Comparison of ENCODE assay signal across 8 cellular contexts in genomic region chr2:217166241-217166640, GRCh38.
A peak's percentile ranks its signal among the peaks of the same experiment; 100 is the strongest.
DNase-seq lines count a peak whose midpoint lies in the region; ATAC-seq and TF ChIP-seq lines count a peak whose summit lies in the region.

No MANE protein-coding gene starts in this region.

- H3K4me3 Mint-ChIP-seq in progenitor cell of endocrine pancreas (ENCODE audit: low read depth) = no peak overlapping the region
- H3K4me3 Mint-ChIP-seq in effector memory CD8-positive, alpha-beta T cell = no peak overlapping the region

- peaks cover 11% of the 10 kb centered on the region for H3K4me1 Mint-ChIP-seq in progenitor cell of endocrine pancreas (ENCODE audit: low read depth)
- H3K4me1 Mint-ChIP-seq in effector memory CD8-positive, alpha-beta T cell (ENCODE audit: low read depth in 2 of 2) = peaks cover 0 to 2% of the 10 kb centered on the region in 2 donors

- H3K36me3 ChIP-seq in PC-3 (ENCODE audit: low read depth, low read length) = no peaks in the 10 kb centered on the region

- H3K27me3 Mint-ChIP-seq in progenitor cell of endocrine pancreas = no peaks in the 10 kb centered on the region
- H3K27me3 Mint-ChIP-seq in effector memory CD8-positive, alpha-beta T cell = peaks cover 0 to 8% of the 10 kb centered on the region in 2 donors

- DNase-seq in Caki2 (ENCODE audit: low read depth) = peak; percentile 12
- DNase-seq in HT-29 (ENCODE audit: low spot score) = peak; percentile 61
- DNase-seq in PC-3 = peak; percentile 65
- DNase-seq in fibroblast of mammary gland (ENCODE audit: low read depth) = peak; percentile 66
- no peak for DNase-seq in progenitor cell of endocrine pancreas (ENCODE audit: low spot score, unreplicated experiment)
- no peak for DNase-seq in stimulated activated CD4-positive, alpha-beta T cell treated with anti-CD3 and anti-CD28 coated beads, Interleukin-12 subunit alpha, Interleukin-12 subunit beta, amount 100 ng/mL, for 4 hours
- DNase-seq in effector memory CD8-positive, alpha-beta T cell = no peak

- H3F3A ChIP-seq in PC-3 (ENCODE audit: low read length, unreplicated experiment) = no peaks in the 10 kb centered on the region

- in situ Hi-C loops in Caki2 (cut with HindIII; ENCODE audit: low pct_unique_long_range_greater_than_20kb, low sequenced_read_pairs) = no loop called here

- no peak overlapping the region for H3K27ac ChIP-seq in PC-3 (ENCODE audit: low read length)

- H3K79me2 ChIP-seq in PC-3 (ENCODE audit: low read length) = no peaks in the 10 kb centered on the region

- POLR2A ChIA-PET in PC-3 (lab: Charles Lee; ENCODE audit: unreplicated experiment) = interaction anchor here (0.6 kb wide), 1 partner anchor 101 kb away, joined by 7 read pairs; no protein-coding TSS in a partner anchor

- no peaks in the 10 kb centered on the region for H3K9me2 ChIP-seq in PC-3 (replicated peaks; ENCODE audit: low read length)

- no peaks in the 10 kb centered on the region for H4K20me1 ChIP-seq in PC-3 (ENCODE audit: low read length)

- CTCF ChIA-PET in PC-3 (lab: Charles Lee) = interaction anchor here (0.5 to 1.0 kb wide), 3 partner anchors 100 to 345 kb away, joined by 3 to 6 read pairs (median 3); no protein-coding TSS in a partner anchor

- H3K36me3 Mint-ChIP-seq in progenitor cell of endocrine pancreas (ENCODE audit: insufficient read depth) = peaks cover 2% of the 10 kb centered on the region
- H3K36me3 Mint-ChIP-seq in effector memory CD8-positive, alpha-beta T cell (ENCODE audit: insufficient read depth) = no peaks in the 10 kb centered on the region

- no peak overlapping the region for H3K4me3 ChIP-seq in PC-3 (ENCODE audit: low read length)
- no peak overlapping the region for H3K4me3 ChIP-seq in fibroblast of mammary gland (ENCODE audit: control insufficient read depth, low read depth, low read length)

- peaks cover 15% of the 10 kb centered on the region for H3K9me3 Mint-ChIP-seq in progenitor cell of endocrine pancreas (ENCODE audit: low read depth)
- H3K9me3 Mint-ChIP-seq in effector memory CD8-positive, alpha-beta T cell = peaks cover 0 to 7% of the 10 kb centered on the region in 2 donors

- peaks cover 28% of the 10 kb centered on the region for H3K4me1 ChIP-seq in PC-3 (ENCODE audit: insufficient read depth, low read length)

- no peak overlapping the region for H3K4me2 ChIP-seq in PC-3 (ENCODE audit: low read length)

- ATAC-seq in PC-3 = no peak; the same call in 1 of the 2 replicates
- no peak for ATAC-seq in HG03039 (IDR thresholded peaks at IDR 0.05; ENCODE audit: unreplicated experiment)
- ATAC-seq in effector memory CD8-positive, alpha-beta T cell (replicated peaks) = no peak

- BruUV-seq in PC-3 (replicated peaks; lab: Mats Ljungman, UMichigan) = no TSS peak

- no peaks in the 10 kb centered on the region for H3K27me3 ChIP-seq in PC-3 (ENCODE audit: low read length)

- H3K27ac Mint-ChIP-seq in progenitor cell of endocrine pancreas = no peak overlapping the region
- H3K27ac Mint-ChIP-seq in effector memory CD8-positive, alpha-beta T cell = no peak overlapping the region

- intact Hi-C loops in PC-3 (cut with micrococcal nuclease) = loop anchor here (5.0 to 10.0 kb wide), 2 partner anchors 469 to 549 kb away; partner anchors contain the start of gene IGFBP5

- no peak overlapping the region for H2AFZ ChIP-seq in PC-3 (ENCODE audit: low read length)

- TF ChIP-seq CTCF in PC-3 (conservative IDR thresholded peaks at IDR 0.05; ENCODE audit: low read depth, low read length) (peak; percentile 79), fibroblast of mammary gland (conservative IDR thresholded peaks at IDR 0.05; ENCODE audit: control insufficient read depth, insufficient read depth, low read depth, low read length) (peak; percentile 63), progenitor cell of endocrine pancreas (IDR thresholded peaks at IDR 0.05; ENCODE audit: unreplicated experiment) (peak; percentile 58)

- H3K9ac ChIP-seq in PC-3 (ENCODE audit: low read length) = no peak overlapping the region

- no peaks in the 10 kb centered on the region for H3K9me3 ChIP-seq in PC-3 (ENCODE audit: low read length)

Comparison
In these comparisons a context has a peak if more than half of its experiments do, and no peak if none do; other contexts are left out.
1. DNase-seq: peak in Caki2 (single experiment), HT-29 (single experiment), PC-3 (single experiment) and fibroblast of mammary gland (single experiment); none in progenitor cell of endocrine pancreas (single experiment), stimulated activated CD4-positive, alpha-beta T cell treated with anti-CD3 and anti-CD28 coated beads, Interleukin-12 subunit alpha, Interleukin-12 subunit beta, amount 100 ng/mL, for 4 hours (single experiment) and effector memory CD8-positive, alpha-beta T cell (0 of 3).
2. Peak in every context shown above with its lines, with median percentiles within 50 percentile points of each other: CTCF ChIP-seq.